In genomic region chr6:71444222-71444621, GRCh38 we compare ENCODE assay signal across 15 cellular contexts.
DNase-seq lines count a peak whose midpoint lies in the region; ATAC-seq and TF ChIP-seq lines count a peak whose summit lies in the region.
"Had no signal": no experiment of that assay in that cellular context is flagged by ENCODE, and none has a peak within 500 bp of the region (broad histone marks: within the 10 kb centered on the region; RNA-seq: fewer than 3 reads in every experiment).

No MANE protein-coding gene starts in this region.

- no peaks in the 10 kb centered on the region for H3K79me2 ChIP-seq in PC-9 (ENCODE audit: low read depth)

- H2AFZ ChIP-seq in PC-9: no peak overlapping the region

- H3K27ac Mint-ChIP-seq in natural killer cell treated with Interleukin-12 subunit alpha and Interleukin-12 subunit beta and Interleukin-15 and Interleukin-18, amount 100 ng/mL, for 72 hours: no peak overlapping the region
- H3K27ac Mint-ChIP-seq: activated CD4-positive, alpha-beta T cell treated with anti-CD3 and anti-CD28 coated beads for 36 hours; stimulated activated naive CD8-positive, alpha-beta T cell treated with anti-CD3 and anti-CD28 coated beads, Interleukin-15, amount 100 ng/mL, for 72 hours had no signal

- in situ Hi-C loops in brain microvascular endothelial cell (cut with HindIII; ENCODE audit: low pct_ligation_motif_present, low sequenced_read_pairs): no loop called here

- peaks cover 7% of the 10 kb centered on the region; the same call in 1 of the 2 replicates for H3K9me3 ChIP-seq in PC-9 (ENCODE audit: insufficient read depth, low read depth)
- H3K9me3 ChIP-seq: BE2C, prostate gland had no signal

- no peaks in the 10 kb centered on the region for H3F3A ChIP-seq in PC-9 (ENCODE audit: insufficient read depth, low read depth)

- H3K27ac ChIP-seq in brain microvascular endothelial cell: no peak overlapping the region
- H3K27ac ChIP-seq in PC-9: no peak overlapping the region
- H3K27ac ChIP-seq: prostate gland had no signal

- H3K4me3 ChIP-seq in brain microvascular endothelial cell (ENCODE audit: low read depth, low read length) (no peak overlapping the region), PC-9 (no peak overlapping the region)
- H3K4me3 ChIP-seq: prostate gland had no signal

- peaks cover 4% of the 10 kb centered on the region for H3K9me3 Mint-ChIP-seq in natural killer cell treated with Interleukin-12 subunit alpha and Interleukin-12 subunit beta and Interleukin-15 and Interleukin-18, amount 100 ng/mL, for 72 hours
- H3K9me3 Mint-ChIP-seq: stimulated activated naive CD8-positive, alpha-beta T cell treated with anti-CD3 and anti-CD28 coated beads, Interleukin-15, amount 100 ng/mL, for 72 hours had no signal

- no peak overlapping the region for H3K4me2 ChIP-seq in PC-9

- ATAC-seq in natural killer cell treated with Interleukin-12 subunit alpha and Interleukin-12 subunit beta and Interleukin-15 and Interleukin-18, amount 100 ng/mL, for 72 hours: no peak
- no peak for ATAC-seq in HG03095 (IDR thresholded peaks at IDR 0.05; ENCODE audit: unreplicated experiment)
- ATAC-seq: activated CD4-positive, alpha-beta T cell treated with anti-CD3 and anti-CD28 coated beads for 36 hours; stimulated activated naive CD8-positive, alpha-beta T cell treated with anti-CD3 and anti-CD28 coated beads, Interleukin-15, amount 100 ng/mL, for 72 hours had no signal

- DNase-seq in Ammon's horn (ENCODE audit: low spot score) (peak; percentile 35), HT1080 (ENCODE audit: low read depth) (peak; percentile 8), brain microvascular endothelial cell (no peak), kidney tubule cell (ENCODE audit: low spot score) (peak; percentile 66), glomerular visceral epithelial cell (ENCODE audit: extremely low spot score) (no peak), PC-9 (no peak)
- no peak for DNase-seq in natural killer cell treated with Interleukin-12 subunit alpha and Interleukin-12 subunit beta and Interleukin-15 and Interleukin-18, amount 100 ng/mL, for 72 hours (ENCODE audit: low spot score)
- DNase-seq: activated CD4-positive, alpha-beta T cell treated with anti-CD3 and anti-CD28 coated beads for 36 hours; activated T-cell treated with anti-CD3 and anti-CD28 coated beads, Interleukin-2, amount 50 U/mL, for 48 hours; BE2C; mesenchymal stem cell; NCI-H510A; stimulated activated naive CD8-positive, alpha-beta T cell treated with anti-CD3 and anti-CD28 coated beads, Interleukin-15, amount 100 ng/mL, for 72 hours had no signal

- H3K27me3 ChIP-seq in brain microvascular endothelial cell (replicated peaks) (no peaks in the 10 kb centered on the region), PC-9 (ENCODE audit: insufficient read depth, low read depth) (no peaks in the 10 kb centered on the region)
- H3K27me3 ChIP-seq: BE2C had no signal

- POLR2A ChIA-PET in PC-9 (lab: Charles Lee; ENCODE audit: unreplicated experiment): no interaction called here

- no peak overlapping the region for H3K4me3 Mint-ChIP-seq in natural killer cell treated with Interleukin-12 subunit alpha and Interleukin-12 subunit beta and Interleukin-15 and Interleukin-18, amount 100 ng/mL, for 72 hours
- H3K4me3 Mint-ChIP-seq: activated CD4-positive, alpha-beta T cell treated with anti-CD3 and anti-CD28 coated beads for 36 hours; stimulated activated naive CD8-positive, alpha-beta T cell treated with anti-CD3 and anti-CD28 coated beads, Interleukin-15, amount 100 ng/mL, for 72 hours had no signal

- H3K27me3 Mint-ChIP-seq in natural killer cell treated with Interleukin-12 subunit alpha and Interleukin-12 subunit beta and Interleukin-15 and Interleukin-18, amount 100 ng/mL, for 72 hours: peaks cover 0 to 4% of the 10 kb centered on the region in 2 donors

- no TSS peak for BruUV-seq in PC-9 (replicated peaks; lab: Mats Ljungman, UMichigan)

- H3K36me3 ChIP-seq in brain microvascular endothelial cell (replicated peaks) (no peaks in the 10 kb centered on the region), PC-9 (ENCODE audit: low read depth) (no peaks in the 10 kb centered on the region)
- H3K36me3 ChIP-seq: BE2C, prostate gland had no signal

- no peaks in the 10 kb centered on the region for H4K20me1 ChIP-seq in PC-9 (ENCODE audit: insufficient read depth)

- TF ChIP-seq CTCF in brain microvascular endothelial cell (IDR thresholded peaks at IDR 0.05; ENCODE audit: low read depth, low read length, missing control alignments) (peak; percentile 7), PC-9 (conservative IDR thresholded peaks at IDR 0.05) (no peak)

- H3K4me1 ChIP-seq in PC-9 (replicated peaks; ENCODE audit: insufficient read depth): no peaks in the 10 kb centered on the region
- H3K4me1 ChIP-seq: BE2C, prostate gland had no signal

- H3K4me1 Mint-ChIP-seq in natural killer cell treated with Interleukin-12 subunit alpha and Interleukin-12 subunit beta and Interleukin-15 and Interleukin-18, amount 100 ng/mL, for 72 hours (ENCODE audit: low read depth in 2 of 2): peaks cover 0 to 3% of the 10 kb centered on the region in 2 donors
- H3K4me1 Mint-ChIP-seq: activated CD4-positive, alpha-beta T cell treated with anti-CD3 and anti-CD28 coated beads for 36 hours; stimulated activated naive CD8-positive, alpha-beta T cell treated with anti-CD3 and anti-CD28 coated beads, Interleukin-15, amount 100 ng/mL, for 72 hours had no signal

- no peaks in the 10 kb centered on the region for H3K36me3 Mint-ChIP-seq in natural killer cell treated with Interleukin-12 subunit alpha and Interleukin-12 subunit beta and Interleukin-15 and Interleukin-18, amount 100 ng/mL, for 72 hours

- no peaks in the 10 kb centered on the region for H3K9me2 ChIP-seq in PC-9 (ENCODE audit: insufficient read depth)

- CTCF ChIA-PET in PC-9 (lab: Charles Lee): interaction anchor here (0.8 kb wide), 1 partner anchor 59 kb away, joined by 5 read pairs; no protein-coding TSS in a partner anchor

- intact Hi-C loops in PC-9 (cut with micrococcal nuclease; ENCODE audit: unreplicated experiment): no loop called here

Comparison
In these comparisons a context has a peak if more than half of its experiments do, and no peak if none do; other contexts are left out.
1. DNase-seq: peak in Ammon's horn (single experiment), HT1080 (single experiment) and kidney tubule cell (single experiment); none in brain microvascular endothelial cell (single experiment), glomerular visceral epithelial cell (single experiment), natural killer cell treated with Interleukin-12 subunit alpha and Interleukin-12 subunit beta and Interleukin-15 and Interleukin-18, amount 100 ng/mL, for 72 hours (single experiment) and PC-9 (0 of 2).